ENCODE assay signal across 16 cellular contexts in genomic region chr3:9978664-9979349, GRCh38. TPM values are rescaled to one million over a fixed set of nuclear protein-coding genes. Genes with fewer than 3 reads are reported as not detected.
DNase-seq lines count a peak whose midpoint lies in the region; ATAC-seq and TF ChIP-seq lines count a peak whose summit lies in the region.
"Had no signal": no experiment of that assay in that cellular context is flagged by ENCODE, and none has a peak within 500 bp of the region (broad histone marks: within the 10 kb centered on the region; RNA-seq: fewer than 3 reads in every experiment).

No MANE protein-coding gene starts in this region.

- intact Hi-C loops in left ventricle myocardium superior (cut with micrococcal nuclease) = no loop called here
- intact Hi-C loops in ascending aorta (cut with DNase I) = loop anchor here (5.0 kb wide), 1 partner anchor 247 kb away; the partner anchor contains the start of gene BRPF1
- intact Hi-C loops in vagina (cut with DNase I) = no loop called here

- no peak for TF ChIP-seq POLR2A in vagina (IDR thresholded peaks at IDR 0.05)

- H3K9me3 ChIP-seq in right atrium auricular region (no peaks in the 10 kb centered on the region), ascending aorta (no peaks in the 10 kb centered on the region), neutrophil (no peaks in the 10 kb centered on the region), vagina (no peaks in the 10 kb centered on the region)
- H3K9me3 ChIP-seq: heart right ventricle had no signal

- TF ChIP-seq CTCF in right atrium auricular region (IDR thresholded peaks at IDR 0.05) (no peak), ascending aorta (IDR thresholded peaks at IDR 0.05) (no peak), neutrophil (IDR thresholded peaks at IDR 0.05) (no peak), vagina (IDR thresholded peaks at IDR 0.05) (no peak)

- H3K36me3 ChIP-seq in right atrium auricular region (peaks cover 23% of the 10 kb centered on the region), ascending aorta (peaks cover 17 to 32% of the 10 kb centered on the region in 2 donors), neutrophil (peaks cover 44% of the 10 kb centered on the region), vagina (peaks cover 0 to 29% of the 10 kb centered on the region in 2 donors)

- H3K4me3 ChIP-seq in right atrium auricular region = no peak overlapping the region
- no peak overlapping the region for H3K4me3 ChIP-seq in ascending aorta
- no peak overlapping the region for H3K4me3 ChIP-seq in neutrophil (ENCODE audit: low read depth in 1 of 2, low read length in 1 of 2)
- no peak overlapping the region for H3K4me3 ChIP-seq in vagina
- H3K4me3 ChIP-seq: cardiac muscle cell, heart right ventricle had no signal

- DNase-seq in right atrium auricular region (ENCODE audit: low spot score) (no peak), left ventricle myocardium superior (no peak), ascending aorta (ENCODE audit: low spot score in 2 of 2) (no peak), vagina (ENCODE audit: extremely low spot score in 2 of 2) (peak in 1 of 2 donors; percentile 47), NCI-H2196 (lab: John Stamatoyannopoulos, UW; ENCODE audit: unreplicated experiment) (no peak)
- DNase-seq in activated naive CD4-positive, alpha-beta T cell treated with anti-CD3 and anti-CD28 coated beads, Interleukin-2, amount 50 U/mL, for 72 hours (ENCODE audit: low spot score in 2 of 2) = no peak
- DNase-seq: activated naive CD4-positive, alpha-beta T cell treated with Interleukin-2 at 50 U/mL for 16 hours; heart right ventricle; KBM-7; naive B cell; NCI-H146; NCI-H524 had no signal

- peaks cover 0 to 5% of the 10 kb centered on the region in 2 donors for H3K36me3 Mint-ChIP-seq in activated naive CD4-positive, alpha-beta T cell treated with anti-CD3 and anti-CD28 coated beads, Interleukin-2, amount 50 U/mL, for 72 hours

- peak overlapping the region in 1 of 2 donors; percentile 17 for H3K27ac Mint-ChIP-seq in activated naive CD4-positive, alpha-beta T cell treated with anti-CD3 and anti-CD28 coated beads, Interleukin-2, amount 50 U/mL, for 72 hours

- ATAC-seq in left ventricle myocardium superior = no peak
- ATAC-seq in HG02973 (IDR thresholded peaks at IDR 0.05; ENCODE audit: unreplicated experiment) = no peak
- ATAC-seq in activated naive CD4-positive, alpha-beta T cell treated with anti-CD3 and anti-CD28 coated beads, Interleukin-2, amount 50 U/mL, for 72 hours = no peak
- ATAC-seq: heart right ventricle, sciatic nerve had no signal

- H3K4me1 ChIP-seq in right atrium auricular region (peaks cover 0 to 36% of the 10 kb centered on the region in 2 donors), ascending aorta (peaks cover 6 to 19% of the 10 kb centered on the region in 2 donors), neutrophil (ENCODE audit: control insufficient read depth in 1 of 2, insufficient read depth in 1 of 2, low read depth in 1 of 2, low read length in 1 of 2) (peaks cover 20 to 22% of the 10 kb centered on the region in 2 experiments), vagina (peaks cover 43% of the 10 kb centered on the region)

- H3K27me3 ChIP-seq in right atrium auricular region (no peaks in the 10 kb centered on the region), ascending aorta (no peaks in the 10 kb centered on the region), neutrophil (no peaks in the 10 kb centered on the region), vagina (no peaks in the 10 kb centered on the region)
- H3K27me3 ChIP-seq: cardiac muscle cell, heart right ventricle had no signal

- no peaks in the 10 kb centered on the region for H3K9me3 Mint-ChIP-seq in activated naive CD4-positive, alpha-beta T cell treated with anti-CD3 and anti-CD28 coated beads, Interleukin-2, amount 50 U/mL, for 72 hours
- H3K9me3 Mint-ChIP-seq: naive B cell had no signal

- peak overlapping the region; percentile 33 to 90 for H3K27ac ChIP-seq in right atrium auricular region
- H3K27ac ChIP-seq in ascending aorta = peak overlapping the region; percentile 77 to 89
- peak overlapping the region; percentile 63 for H3K27ac ChIP-seq in neutrophil
- peak overlapping the region; percentile 83 for H3K27ac ChIP-seq in vagina
- H3K27ac ChIP-seq: cardiac muscle cell had no signal

RNA-seq across cellular contexts. Expression of gene EMC3, which starts 7.8 kb away (rescaled TPM):
- 100 to 1,000 TPM in 1 of 2 donors, 10 to 100 TPM in 1; 69.8 to 111 TPM for total RNA-seq in right atrium auricular region
- 78.1 TPM for total RNA-seq in left ventricle myocardium superior
- total RNA-seq in ascending aorta = 12.3 TPM
- 36.6 TPM for total RNA-seq in vagina
- total RNA-seq in activated naive CD4-positive, alpha-beta T cell treated with anti-CD3 and anti-CD28 coated beads, Interleukin-2, amount 50 U/mL, for 72 hours = 10 to 100 TPM; 33.6 to 42.1 TPM

RNA-seq across cellular contexts. Expression of gene PRRT3, which starts 26.6 kb away (rescaled TPM):
- 1 to 10 TPM; 1.4 to 1.9 TPM for total RNA-seq in right atrium auricular region
- total RNA-seq in left ventricle myocardium superior = 0.35 TPM
- total RNA-seq in ascending aorta = 1.1 TPM
- total RNA-seq in vagina = 1.7 TPM
- 1 to 10 TPM; 1.6 to 6.7 TPM for total RNA-seq in activated naive CD4-positive, alpha-beta T cell treated with anti-CD3 and anti-CD28 coated beads, Interleukin-2, amount 50 U/mL, for 72 hours

RNA-seq across cellular contexts. Expression of gene CRELD1, which starts 45.2 kb away (rescaled TPM):
- total RNA-seq in right atrium auricular region (10 to 100 TPM; 63.9 to 79.0 TPM), left ventricle myocardium superior (62.7 TPM), ascending aorta (35.8 TPM), vagina (27.0 TPM)
- total RNA-seq in activated naive CD4-positive, alpha-beta T cell treated with anti-CD3 and anti-CD28 coated beads, Interleukin-2, amount 50 U/mL, for 72 hours = 10 to 100 TPM; 23.8 to 25.0 TPM

RNA-seq across cellular contexts. Expression of gene FANCD2, which starts 47.4 kb away (rescaled TPM):
- total RNA-seq in right atrium auricular region = 1 to 10 TPM; 1.7 to 2.0 TPM
- 1.6 TPM for total RNA-seq in left ventricle myocardium superior
- total RNA-seq in ascending aorta = 54.6 TPM
- 4.4 TPM for total RNA-seq in vagina
- total RNA-seq in activated naive CD4-positive, alpha-beta T cell treated with anti-CD3 and anti-CD28 coated beads, Interleukin-2, amount 50 U/mL, for 72 hours = 100 to 1,000 TPM in 1 of 2 donors, 10 to 100 TPM in 1; 69.7 to 101 TPM
